8 cellular contexts compared by ENCODE assay signal in the genomic region with DNA sequence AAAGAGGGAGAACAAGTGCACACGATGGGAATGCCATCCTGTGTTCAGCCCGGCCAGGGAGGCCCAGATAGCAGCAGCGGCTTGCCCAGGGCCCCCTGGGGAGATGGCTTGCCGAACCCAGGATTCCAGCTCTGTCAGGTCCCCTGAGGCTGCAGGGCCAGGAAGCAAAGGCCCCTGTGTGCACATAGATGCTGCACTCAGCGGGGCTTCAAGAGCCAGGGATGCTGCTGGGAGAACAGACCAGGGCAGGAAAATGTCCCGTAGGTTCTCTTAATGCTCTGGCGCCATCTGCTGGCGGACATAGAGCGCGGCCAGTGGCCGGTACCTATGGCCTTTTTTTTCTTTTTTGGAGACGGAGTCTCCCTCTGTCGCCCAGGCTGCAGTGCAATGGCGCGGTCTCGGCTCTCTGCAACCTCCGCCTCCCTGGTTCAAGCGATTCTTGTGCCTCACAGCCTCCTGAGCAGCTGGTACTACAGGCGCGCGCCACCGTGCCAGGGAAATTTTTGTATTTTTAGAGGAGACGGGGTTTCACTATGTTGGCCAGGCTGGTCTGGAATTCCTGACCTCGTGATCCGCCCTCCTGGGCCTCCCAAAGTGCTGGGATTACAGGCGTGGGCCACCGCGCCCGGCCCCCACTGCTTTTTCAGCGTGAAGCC. TPM values are rescaled to one million over a fixed set of nuclear protein-coding genes. Genes with fewer than 3 reads are reported as not detected.
DNase-seq lines count a peak whose midpoint lies in the region; ATAC-seq, FAIRE-seq and TF ChIP-seq lines count a peak whose summit lies in the region.

No MANE protein-coding gene starts in this region.

- H3K9ac ChIP-seq in KMS-11 (no peak overlapping the region), parathyroid adenoma (no peak overlapping the region)

- no peak overlapping the region for H3K4me3 ChIP-seq in KMS-11 (IDR thresholded peaks at IDR 0.05; ENCODE audit: insufficient read depth, low read depth, low read length)
- no peak overlapping the region for H3K4me3 ChIP-seq in parathyroid adenoma (ENCODE audit: low read depth, low read length)
- H3K4me3 ChIP-seq in transverse colon = no peak overlapping the region

- no peaks in the 10 kb centered on the region for H3K4me1 ChIP-seq in KMS-11 (ENCODE audit: low read depth, poor library complexity, severe bottlenecking)
- H3K4me1 ChIP-seq in parathyroid adenoma = no peaks in the 10 kb centered on the region
- H3K4me1 ChIP-seq in transverse colon = no peaks in the 10 kb centered on the region

- H2AFZ ChIP-seq in KMS-11 (ENCODE audit: low read depth) (no peak overlapping the region), parathyroid adenoma (no peak overlapping the region)

- in situ Hi-C loops in transverse colon (cut with MboI; ENCODE audit: low pct_ligation_motif_present in 1 of 4, low pct_unique_long_range_greater_than_20kb in 1 of 4, low sequenced_read_pairs in 3 of 4) = loop anchor here in 1 of 4 donors (5.0 kb wide), 1 partner anchor 80 kb away; no protein-coding TSS in a partner anchor

- H3K36me3 ChIP-seq in KMS-11 (ENCODE audit: insufficient read depth) (no peaks in the 10 kb centered on the region), parathyroid adenoma (ENCODE audit: control insufficient read depth, insufficient read depth, low read length) (no peaks in the 10 kb centered on the region), transverse colon (peaks cover 0 to 24% (median 9%) of the 10 kb centered on the region in 4 donors)

- ATAC-seq in GM21737 (IDR thresholded peaks at IDR 0.05; ENCODE audit: unreplicated experiment) = peak; percentile 76

- DNase-seq in SK-N-DZ (ENCODE audit: low spot score) = peak; percentile 72
- peak; percentile 25 to 61 (median 49) for DNase-seq in activated naive CD4-positive, alpha-beta T cell (lab: John Stamatoyannopoulos, UW)
- peak; percentile 9 for DNase-seq in glomerular endothelial cell (ENCODE audit: extremely low read depth, low read depth, low spot score)
- peak; percentile 77 for DNase-seq in transverse colon

- 56% methylated on average over 30 of the region's 30 CpGs; no CpG with 5 or more reads in 1 of the 2 donors for WGBS in transverse colon (ENCODE audit: low coverage in 1 of 2), 2 donors

- H3K79me2 ChIP-seq in KMS-11 (ENCODE audit: insufficient read depth, low read depth) = no peaks in the 10 kb centered on the region
- no peaks in the 10 kb centered on the region for H3K79me2 ChIP-seq in parathyroid adenoma

- TF ChIP-seq EP300 in transverse colon (IDR thresholded peaks at IDR 0.05; ENCODE audit: low read depth) = no peak

- no peak overlapping the region for H3K27ac ChIP-seq in KMS-11
- H3K27ac ChIP-seq in parathyroid adenoma = no peak overlapping the region
- no peak overlapping the region for H3K27ac ChIP-seq in transverse colon

- H3K9me3 ChIP-seq in parathyroid adenoma (ENCODE audit: control insufficient read depth, low read length) = no peaks in the 10 kb centered on the region
- no peaks in the 10 kb centered on the region for H3K9me3 ChIP-seq in transverse colon

- no peaks in the 10 kb centered on the region for H3K27me3 ChIP-seq in KMS-11 (ENCODE audit: insufficient read depth, low read depth)
- no peaks in the 10 kb centered on the region for H3K27me3 ChIP-seq in parathyroid adenoma (ENCODE audit: control insufficient read depth, insufficient read depth, low read length)
- H3K27me3 ChIP-seq in transverse colon = no peaks in the 10 kb centered on the region

- TF ChIP-seq CTCF in KMS-11 (conservative IDR thresholded peaks at IDR 0.05; ENCODE audit: low read depth, low read length) = peak; percentile 72
- TF ChIP-seq CTCF in parathyroid adenoma (IDR thresholded peaks at IDR 0.05) = peak; percentile 66
- TF ChIP-seq CTCF in transverse colon (IDR thresholded peaks at IDR 0.05) = peak; percentile 75 to 93 (median 90)

- intact Hi-C loops in transverse colon (cut with DNase I; ENCODE audit: low total_unique reads) = loop anchor here (5.0 kb wide), 1 partner anchor 90 kb away; no protein-coding TSS in a partner anchor

- FAIRE-seq in G401.6 (lab: Jason Lieb, UNC) = peak; percentile 91

- no peak for TF ChIP-seq POLR2A in transverse colon (IDR thresholded peaks at IDR 0.05)

- H3K4me2 ChIP-seq in KMS-11 = no peak overlapping the region
- no peak overlapping the region for H3K4me2 ChIP-seq in parathyroid adenoma (ENCODE audit: low read length)

- H4K20me1 ChIP-seq in KMS-11 (ENCODE audit: insufficient read depth) = no peaks in the 10 kb centered on the region

RNA-seq across cellular contexts. Expression of a gene that starts 22.4 kb away (rescaled TPM):
- polyA plus RNA-seq in SK-N-DZ (2014; cell fraction: cytosol; rRNA removed) = 15.3 and 15.8 TPM in 2 replicates
- polyA plus RNA-seq in SK-N-DZ (2014; cell fraction: nucleus; rRNA removed) = 16.8 and 26.4 TPM in 2 replicates
- total RNA-seq in glomerular endothelial cell = 6.0 and 9.3 TPM in 2 replicates
- total RNA-seq in transverse colon = 10 to 100 TPM; 11.1 to 25.5 (median 19.4) TPM

RNA-seq across cellular contexts. Expression of a gene that starts 59.8 kb away (rescaled TPM):
- polyA plus RNA-seq in SK-N-DZ (2014; cell fraction: cytosol; rRNA removed) = 61.4 and 63.7 TPM in 2 replicates
- 31.5 and 31.8 TPM in 2 replicates for polyA plus RNA-seq in SK-N-DZ (2014; cell fraction: nucleus; rRNA removed)
- total RNA-seq in glomerular endothelial cell (134 and 268 TPM in 2 replicates), transverse colon (10 to 100 TPM; 53.5 to 85.0 (median 56.0) TPM)

Comparison
In these comparisons a context has a peak if more than half of its experiments do, and no peak if none do; other contexts are left out.
1. DNase-seq: peak in every context shown above with its lines; median percentile 77 in transverse colon; 72 in SK-N-DZ; 49 in activated naive CD4-positive, alpha-beta T cell; 9 in glomerular endothelial cell.